Comparison of ENCODE assay signal across 8 cellular contexts in the genomic region with DNA sequence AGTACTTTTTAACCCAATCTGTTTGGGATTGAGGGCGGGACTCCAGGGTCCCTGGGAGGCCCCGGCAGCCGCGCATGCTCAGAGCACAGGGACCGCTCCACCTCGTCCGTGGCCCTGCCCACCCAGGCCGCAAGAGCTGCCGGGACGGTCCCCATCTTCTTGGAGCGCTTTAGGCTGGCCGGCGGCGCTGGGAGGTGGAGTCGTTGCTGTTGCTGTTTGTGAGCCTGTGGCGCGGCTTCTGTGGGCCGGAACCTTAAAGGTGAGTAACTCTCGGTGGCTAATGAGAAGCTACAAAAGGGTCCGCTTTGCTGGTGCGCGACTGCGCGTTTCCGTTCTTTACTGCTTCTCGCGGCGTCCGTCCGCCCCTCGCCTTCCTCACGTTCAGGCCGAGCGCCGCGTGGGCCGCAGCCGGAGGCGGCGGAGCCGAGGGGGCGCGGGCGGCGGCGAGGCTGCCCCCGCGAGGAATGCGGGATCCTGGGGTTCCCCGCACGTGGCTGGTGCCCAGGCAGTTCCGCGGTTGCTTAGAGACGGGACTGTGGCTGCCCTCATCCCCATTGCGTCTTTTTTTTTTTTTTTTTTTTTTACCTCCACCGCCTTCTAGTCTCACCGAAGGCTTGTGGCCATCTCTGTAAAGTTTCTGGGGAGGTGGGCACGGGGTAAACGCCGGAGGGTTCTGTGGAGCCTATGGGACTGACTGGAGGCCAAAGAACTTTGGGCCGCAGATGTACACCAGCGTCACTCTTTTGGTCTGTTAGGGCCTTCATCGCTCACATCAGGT. TPM values are rescaled to one million over a fixed set of nuclear protein-coding genes. Genes with fewer than 3 reads are reported as not detected.
DNase-seq lines count a peak whose midpoint lies in the region; ATAC-seq and TF ChIP-seq lines count a peak whose summit lies in the region.

Gene SSB, plus strand, starts transcription at position 154 of the 778 bp plus-strand sequence. CDS start 2,090 bp downstream, outside the sequence.

- TF ChIP-seq EP300 in ovary (IDR thresholded peaks at IDR 0.05) = no peak

- H3K4me3 Mint-ChIP-seq in activated naive CD8-positive, alpha-beta T cell treated with anti-CD3 and anti-CD28 coated beads, Interleukin-2, amount 10 ng/mL, durations not matched to agents 7 days and 5 days = peak within 1 kb of the TSS; percentile 93

- TF ChIP-seq CTCF in GM10248 (IDR thresholded peaks at IDR 0.05; ENCODE audit: control extremely low read depth, extremely low read depth, low read depth, missing control alignments) (no peak), SU-DHL-6 (IDR thresholded peaks at IDR 0.05; ENCODE audit: insufficient read depth, low read length, poor library complexity, severe bottlenecking) (no peak), ovary (IDR thresholded peaks at IDR 0.05) (no peak), thyroid gland (IDR thresholded peaks at IDR 0.05) (peak in 1 of 6 experiments; percentile 14)

- H3K36me3 Mint-ChIP-seq in activated naive CD8-positive, alpha-beta T cell treated with anti-CD3 and anti-CD28 coated beads, Interleukin-2, amount 10 ng/mL, durations not matched to agents 7 days and 5 days = peaks cover 4% of the 10 kb centered on the region

- peaks cover 2% of the 10 kb centered on the region for H3K4me1 ChIP-seq in ovary (ENCODE audit: insufficient read depth)
- no peaks in the 10 kb centered on the region for H3K4me1 ChIP-seq in thyroid gland

- peak within 1 kb of the TSS; percentile 80 for H3K9ac ChIP-seq in SU-DHL-6 (ENCODE audit: low read length)

- peak within 1 kb of the TSS; percentile 62 for H3K4me3 ChIP-seq in SU-DHL-6 (ENCODE audit: insufficient read depth, low read length, poor library complexity, severe bottlenecking)
- H3K4me3 ChIP-seq in ovary = peak within 1 kb of the TSS; percentile 71
- peak within 1 kb of the TSS; percentile 19 to 54 (median 49) for H3K4me3 ChIP-seq in thyroid gland (replicated peaks in 1 of 3)

- DNase-seq in GM10248 (ENCODE audit: extremely low spot score) (peak; percentile 96), NCI-H1092 treated with DMSO at 0.1 percent for 48 hours (lab: John Stamatoyannopoulos, UW) (peak; percentile 78), head of caudate nucleus (peak; percentile 83 to 97 (median 94)), ovary (peak; percentile 91 to 95 (median 92)), thyroid gland (peak; percentile 94 to 95)
- peak; percentile 91 for DNase-seq in activated naive CD8-positive, alpha-beta T cell treated with anti-CD3 and anti-CD28 coated beads, Interleukin-2, amount 10 ng/mL, durations not matched to agents 7 days and 5 days

- H4K20me1 ChIP-seq in SU-DHL-6 (ENCODE audit: low read depth, low read length) = no peaks in the 10 kb centered on the region

- peaks cover 21% of the 10 kb centered on the region for H3F3A ChIP-seq in SU-DHL-6 (ENCODE audit: insufficient read depth)

- TF ChIP-seq POLR2A in ovary (IDR thresholded peaks at IDR 0.05) = peak; percentile 79
- peak; percentile 24 to 92 for TF ChIP-seq POLR2A in thyroid gland (IDR thresholded peaks at IDR 0.05)

- CTCF ChIA-PET in GM10248 (lab: Yijun Ruan, JAX) = interaction anchor here (1.0 to 2.2 kb wide), 2 partner anchors 9 to 26 kb away, joined by 4 to 6 read pairs; partner anchors contain the start of gene METTL5

- H3K36me3 ChIP-seq in SU-DHL-6 (ENCODE audit: low read length) (peaks cover 14% of the 10 kb centered on the region; the same call in 1 of the 2 replicates), ovary (no peaks in the 10 kb centered on the region), thyroid gland (peaks cover 0 to 7% of the 10 kb centered on the region in 2 donors)

- 1% methylated on average over 61 to 63 of the region's 63 CpGs for WGBS in ovary, 3 donors
- WGBS in thyroid gland, 2 donors = 0 to 1% methylated on average over 15 to 52 of the region's 63 CpGs

- H3K4me1 Mint-ChIP-seq in activated naive CD8-positive, alpha-beta T cell treated with anti-CD3 and anti-CD28 coated beads, Interleukin-2, amount 10 ng/mL, durations not matched to agents 7 days and 5 days = peaks cover 12% of the 10 kb centered on the region

- no peaks in the 10 kb centered on the region for H3K27me3 ChIP-seq in SU-DHL-6 (ENCODE audit: low read length)
- no peaks in the 10 kb centered on the region for H3K27me3 ChIP-seq in ovary
- no peaks in the 10 kb centered on the region for H3K27me3 ChIP-seq in thyroid gland

- no peaks in the 10 kb centered on the region for H3K9me2 ChIP-seq in SU-DHL-6 (replicated peaks; ENCODE audit: insufficient read depth, low read length)

- H3K9me3 Mint-ChIP-seq in activated naive CD8-positive, alpha-beta T cell treated with anti-CD3 and anti-CD28 coated beads, Interleukin-2, amount 10 ng/mL, durations not matched to agents 7 days and 5 days = no peaks in the 10 kb centered on the region

- H3K27me3 Mint-ChIP-seq in activated naive CD8-positive, alpha-beta T cell treated with anti-CD3 and anti-CD28 coated beads, Interleukin-2, amount 10 ng/mL, durations not matched to agents 7 days and 5 days = peaks cover 10% of the 10 kb centered on the region

- H3K27ac ChIP-seq in SU-DHL-6 (ENCODE audit: low read depth, low read length) (peak within 1 kb of the TSS; percentile 90), ovary (peak within 1 kb of the TSS; percentile 23 to 80), thyroid gland (peak within 1 kb of the TSS; percentile 47 to 81 (median 80))

- H3K4me2 ChIP-seq in SU-DHL-6 (ENCODE audit: low read depth, low read length, poor library complexity, severe bottlenecking) = peak within 1 kb of the TSS; percentile 91

- peak; percentile 98 for ATAC-seq in HG02610 (IDR thresholded peaks at IDR 0.05; ENCODE audit: unreplicated experiment)
- peak; percentile 98 for ATAC-seq in activated naive CD8-positive, alpha-beta T cell treated with anti-CD3 and anti-CD28 coated beads, Interleukin-2, amount 10 ng/mL, durations not matched to agents 7 days and 5 days (ENCODE audit: low read depth)

- POLR2A ChIA-PET in GM10248 (lab: Yijun Ruan, JAX) = interaction anchor here (0.5 to 1.0 kb wide), 3 partner anchors 30 to 226 kb away, joined by 3 to 4 read pairs (median 3); no protein-coding TSS in a partner anchor
- POLR2A ChIA-PET in activated naive CD8-positive, alpha-beta T cell treated with anti-CD3 and anti-CD28 coated beads, Interleukin-2, amount 10 ng/mL, durations not matched to agents 7 days and 5 days (lab: Charles Lee) = interaction anchor here (0.6 to 2.2 kb wide), 6 partner anchors 22 to 226 kb away, joined by 3 to 12 read pairs (median 6); partner anchors contain the start of genes FASTKD1, METTL5 and UBR3

- intact Hi-C loops in head of caudate nucleus (cut with DNase I) (loop anchor here (2.0 kb wide), 1 partner anchor 320 kb away; the partner anchor contains the start of gene BBS5), ovary (cut with DNase I) (no loop called here), thyroid gland (cut with DNase I) (loop anchor here (10.0 kb wide), 1 partner anchor 104 kb away; the partner anchor contains the start of genes CFAP210 and PHOSPHO2)

- peaks cover 49% of the 10 kb centered on the region for H3K79me2 ChIP-seq in SU-DHL-6 (ENCODE audit: insufficient read depth, low read length)

- peak within 1 kb of the TSS; percentile 91 for H3K27ac Mint-ChIP-seq in activated naive CD8-positive, alpha-beta T cell treated with anti-CD3 and anti-CD28 coated beads, Interleukin-2, amount 10 ng/mL, durations not matched to agents 7 days and 5 days

- peak within 1 kb of the TSS; percentile 74 for H2AFZ ChIP-seq in SU-DHL-6 (ENCODE audit: low read depth, low read length, severe bottlenecking)

- H3K9me3 ChIP-seq in SU-DHL-6 (ENCODE audit: insufficient read depth, low read length) = no peaks in the 10 kb centered on the region
- H3K9me3 ChIP-seq in ovary = no peaks in the 10 kb centered on the region
- no peaks in the 10 kb centered on the region for H3K9me3 ChIP-seq in thyroid gland

RNA-seq across cellular contexts. Expression of gene SSB, which starts in this region (rescaled TPM):
- 10 to 100 TPM; 83.4 to 84.6 TPM for total RNA-seq in activated naive CD8-positive, alpha-beta T cell treated with anti-CD3 and anti-CD28 coated beads, Interleukin-2, amount 10 ng/mL, durations not matched to agents 7 days and 5 days
- 10 to 100 TPM; 50.1 to 95.7 (median 74.1) TPM for total RNA-seq in ovary
- 100 to 1,000 TPM in 1 of 2 donors, 10 to 100 TPM in 1; 78.3 to 103 TPM for polyA plus RNA-seq in ovary
- total RNA-seq in thyroid gland = 100 to 1,000 TPM in 2 of 4 donors, 10 to 100 TPM in 2; 58.8 to 157 (median 102) TPM

Comparison
In these comparisons a context has a peak if more than half of its experiments do, and no peak if none do; other contexts are left out.
1. Peak in every context shown above with its lines: DNase-seq, ATAC-seq, H3K4me3 ChIP-seq and H3K27ac ChIP-seq.
2. intact Hi-C loops: an anchor here in head of caudate nucleus (2.0 kb wide) and thyroid gland (10.0 kb wide); none called in ovary.